Comparison of ENCODE assay signal across 1 cellular context in the genomic region with DNA sequence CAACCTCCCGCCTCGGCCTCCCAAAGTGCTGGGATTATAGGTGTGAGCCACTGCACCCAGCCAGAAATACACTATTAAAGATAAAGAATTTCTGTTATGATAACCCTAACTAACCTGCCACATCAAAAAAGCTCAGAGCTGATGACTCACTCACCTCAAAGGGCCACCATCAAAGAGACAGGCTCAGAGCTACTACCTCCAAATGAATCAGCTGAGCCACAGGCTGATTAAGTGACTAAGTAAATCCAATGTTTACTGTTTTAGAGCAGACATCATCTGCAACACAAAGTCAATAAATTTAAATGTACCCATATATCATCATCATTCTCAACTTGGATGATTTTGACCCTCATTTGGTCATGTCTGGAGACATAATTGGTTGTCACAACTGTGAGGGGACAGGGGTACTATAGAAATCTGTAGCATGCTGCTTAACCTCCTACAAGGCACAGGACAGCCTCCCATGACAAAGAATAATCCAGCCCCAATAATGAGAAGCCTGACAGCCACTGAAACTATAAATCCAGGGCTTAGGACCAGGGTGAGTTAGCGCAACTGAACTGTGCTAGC.
TF ChIP-seq lines count a peak whose summit lies in the region.

No MANE protein-coding gene starts in this region.

TF ChIP-seq in HEK293, 187 proteins besides CTCF, POLR2A, EP300 and RAD21 (continued from another document and continues in another):
- peak; percentile 52; the same call in 1 of the 2 replicates for TF ChIP-seq TSHZ1 (tag by site-specific recombination; IDR thresholded peaks at IDR 0.05; ENCODE audit: borderline replicate concordance)
- no peak for TF ChIP-seq HOXC10 (CRISPR knock-in tag; IDR thresholded peaks at IDR 0.05)
- 0 out of 2 replicates have a peak, but pooled peaks have one; percentile 40 for TF ChIP-seq BCL11A (tag by site-specific recombination; IDR thresholded peaks at IDR 0.05; ENCODE audit: low read depth)
- peak; percentile 85 for TF ChIP-seq OSR2 (tag by site-specific recombination; IDR thresholded peaks at IDR 0.05)
- TF ChIP-seq, protein P1, sequence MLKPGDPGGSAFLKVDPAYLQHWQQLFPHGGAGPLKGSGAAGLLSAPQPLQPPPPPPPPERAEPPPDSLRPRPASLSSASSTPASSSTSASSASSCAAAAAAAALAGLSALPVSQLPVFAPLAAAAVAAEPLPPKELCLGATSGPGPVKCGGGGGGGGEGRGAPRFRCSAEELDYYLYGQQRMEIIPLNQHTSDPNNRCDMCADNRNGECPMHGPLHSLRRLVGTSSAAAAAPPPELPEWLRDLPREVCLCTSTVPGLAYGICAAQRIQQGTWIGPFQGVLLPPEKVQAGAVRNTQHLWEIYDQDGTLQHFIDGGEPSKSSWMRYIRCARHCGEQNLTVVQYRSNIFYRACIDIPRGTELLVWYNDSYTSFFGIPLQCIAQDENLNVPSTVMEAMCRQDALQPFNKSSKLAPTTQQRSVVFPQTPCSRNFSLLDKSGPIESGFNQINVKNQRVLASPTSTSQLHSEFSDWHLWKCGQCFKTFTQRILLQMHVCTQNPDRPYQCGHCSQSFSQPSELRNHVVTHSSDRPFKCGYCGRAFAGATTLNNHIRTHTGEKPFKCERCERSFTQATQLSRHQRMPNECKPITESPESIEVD (tag by site-specific recombination; IDR thresholded peaks at IDR 0.05): peak; percentile 43; the same call in 1 of the 2 replicates
- TF ChIP-seq ZNF76 (tag by site-specific recombination; IDR thresholded peaks at IDR 0.05; ENCODE audit: borderline replicate concordance, low read depth): no peak
- TF ChIP-seq ZNF670 (tag by site-specific recombination; IDR thresholded peaks at IDR 0.05; ENCODE audit: low read depth): no peak
- TF ChIP-seq KLF9 (tag by site-specific recombination; IDR thresholded peaks at IDR 0.05; ENCODE audit: low read depth): no peak
- TF ChIP-seq ZNF311 (tag by site-specific recombination; IDR thresholded peaks at IDR 0.05; ENCODE audit: borderline replicate concordance): no peak
- no peak for TF ChIP-seq EGR2 (tag by site-specific recombination; IDR thresholded peaks at IDR 0.05; ENCODE audit: low read depth)
- no peak for TF ChIP-seq ZNF747 (tag by site-specific recombination; IDR thresholded peaks at IDR 0.05)
- no peak for TF ChIP-seq ZBTB20 (tag by site-specific recombination; IDR thresholded peaks at IDR 0.05)
- peak; percentile 91 for TF ChIP-seq ZNF366 (tag by site-specific recombination; conservative IDR thresholded peaks at IDR 0.05)
- TF ChIP-seq GLIS1 (tag by site-specific recombination; IDR thresholded peaks at IDR 0.05): peak; percentile 70
- no peak for TF ChIP-seq KLF7 (tag by site-specific recombination; IDR thresholded peaks at IDR 0.05; ENCODE audit: borderline replicate concordance)
- no peak for TF ChIP-seq ZNF133 (tag by site-specific recombination; IDR thresholded peaks at IDR 0.05)
- TF ChIP-seq ZNF248 (tag by site-specific recombination; IDR thresholded peaks at IDR 0.05): no peak
- TF ChIP-seq, protein P2, sequence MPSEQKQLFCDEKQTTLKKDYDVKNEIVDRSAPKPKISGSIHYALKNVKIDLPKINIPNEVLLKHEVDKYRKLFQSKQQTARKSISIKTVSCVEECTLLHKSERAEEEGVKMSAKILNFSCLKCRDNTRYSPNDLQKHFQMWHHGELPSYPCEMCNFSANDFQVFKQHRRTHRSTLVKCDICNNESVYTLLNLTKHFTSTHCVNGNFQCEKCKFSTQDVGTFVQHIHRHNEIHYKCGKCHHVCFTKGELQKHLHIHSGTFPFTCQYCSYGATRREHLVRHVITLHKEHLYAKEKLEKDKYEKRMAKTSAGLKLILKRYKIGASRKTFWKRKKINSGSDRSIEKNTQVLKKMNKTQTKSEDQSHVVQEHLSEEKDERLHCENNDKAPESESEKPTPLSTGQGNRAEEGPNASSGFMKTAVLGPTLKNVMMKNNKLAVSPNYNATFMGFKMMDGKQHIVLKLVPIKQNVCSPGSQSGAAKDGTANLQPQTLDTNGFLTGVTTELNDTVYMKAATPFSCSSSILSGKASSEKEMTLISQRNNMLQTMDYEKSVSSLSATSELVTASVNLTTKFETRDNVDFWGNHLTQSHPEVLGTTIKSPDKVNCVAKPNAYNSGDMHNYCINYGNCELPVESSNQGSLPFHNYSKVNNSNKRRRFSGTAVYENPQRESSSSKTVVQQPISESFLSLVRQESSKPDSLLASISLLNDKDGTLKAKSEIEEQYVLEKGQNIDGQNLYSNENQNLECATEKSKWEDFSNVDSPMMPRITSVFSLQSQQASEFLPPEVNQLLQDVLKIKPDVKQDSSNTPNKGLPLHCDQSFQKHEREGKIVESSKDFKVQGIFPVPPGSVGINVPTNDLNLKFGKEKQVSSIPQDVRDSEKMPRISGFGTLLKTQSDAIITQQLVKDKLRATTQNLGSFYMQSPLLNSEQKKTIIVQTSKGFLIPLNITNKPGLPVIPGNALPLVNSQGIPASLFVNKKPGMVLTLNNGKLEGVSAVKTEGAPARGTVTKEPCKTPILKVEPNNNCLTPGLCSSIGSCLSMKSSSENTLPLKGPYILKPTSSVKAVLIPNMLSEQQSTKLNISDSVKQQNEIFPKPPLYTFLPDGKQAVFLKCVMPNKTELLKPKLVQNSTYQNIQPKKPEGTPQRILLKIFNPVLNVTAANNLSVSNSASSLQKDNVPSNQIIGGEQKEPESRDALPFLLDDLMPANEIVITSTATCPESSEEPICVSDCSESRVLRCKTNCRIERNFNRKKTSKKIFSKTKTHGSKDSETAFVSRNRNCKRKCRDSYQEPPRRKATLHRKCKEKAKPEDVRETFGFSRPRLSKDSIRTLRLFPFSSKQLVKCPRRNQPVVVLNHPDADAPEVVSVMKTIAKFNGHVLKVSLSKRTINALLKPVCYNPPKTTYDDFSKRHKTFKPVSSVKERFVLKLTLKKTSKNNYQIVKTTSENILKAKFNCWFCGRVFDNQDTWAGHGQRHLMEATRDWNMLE (tag by site-specific recombination; conservative IDR thresholded peaks at IDR 0.05; ENCODE audit: low read depth): no peak
- TF ChIP-seq KLF17 (tag by site-specific recombination; IDR thresholded peaks at IDR 0.05): 0 out of 2 replicates have a peak, but pooled peaks have one; percentile 27
- no peak for TF ChIP-seq ZNF266 (tag by site-specific recombination; IDR thresholded peaks at IDR 0.05; ENCODE audit: low read depth)
- no peak for TF ChIP-seq ZNF2 (tag by site-specific recombination; IDR thresholded peaks at IDR 0.05)
- no peak for TF ChIP-seq IKZF3 (tag by site-specific recombination; IDR thresholded peaks at IDR 0.05)
- no peak for TF ChIP-seq ZNF157 (tag by site-specific recombination; IDR thresholded peaks at IDR 0.05)
- no peak for TF ChIP-seq ZXDB (tag by site-specific recombination; IDR thresholded peaks at IDR 0.05)
- TF ChIP-seq ZNF707 (tag by site-specific recombination; IDR thresholded peaks at IDR 0.05): no peak
- no peak for TF ChIP-seq ZNF585B (tag by site-specific recombination; IDR thresholded peaks at IDR 0.05)
- no peak for TF ChIP-seq ZBTB26 (tag by site-specific recombination; optimal IDR thresholded peaks at IDR 0.05)
- TF ChIP-seq SALL2 (tag by site-specific recombination; IDR thresholded peaks at IDR 0.05; ENCODE audit: borderline replicate concordance): no peak
- TF ChIP-seq, protein P3, sequence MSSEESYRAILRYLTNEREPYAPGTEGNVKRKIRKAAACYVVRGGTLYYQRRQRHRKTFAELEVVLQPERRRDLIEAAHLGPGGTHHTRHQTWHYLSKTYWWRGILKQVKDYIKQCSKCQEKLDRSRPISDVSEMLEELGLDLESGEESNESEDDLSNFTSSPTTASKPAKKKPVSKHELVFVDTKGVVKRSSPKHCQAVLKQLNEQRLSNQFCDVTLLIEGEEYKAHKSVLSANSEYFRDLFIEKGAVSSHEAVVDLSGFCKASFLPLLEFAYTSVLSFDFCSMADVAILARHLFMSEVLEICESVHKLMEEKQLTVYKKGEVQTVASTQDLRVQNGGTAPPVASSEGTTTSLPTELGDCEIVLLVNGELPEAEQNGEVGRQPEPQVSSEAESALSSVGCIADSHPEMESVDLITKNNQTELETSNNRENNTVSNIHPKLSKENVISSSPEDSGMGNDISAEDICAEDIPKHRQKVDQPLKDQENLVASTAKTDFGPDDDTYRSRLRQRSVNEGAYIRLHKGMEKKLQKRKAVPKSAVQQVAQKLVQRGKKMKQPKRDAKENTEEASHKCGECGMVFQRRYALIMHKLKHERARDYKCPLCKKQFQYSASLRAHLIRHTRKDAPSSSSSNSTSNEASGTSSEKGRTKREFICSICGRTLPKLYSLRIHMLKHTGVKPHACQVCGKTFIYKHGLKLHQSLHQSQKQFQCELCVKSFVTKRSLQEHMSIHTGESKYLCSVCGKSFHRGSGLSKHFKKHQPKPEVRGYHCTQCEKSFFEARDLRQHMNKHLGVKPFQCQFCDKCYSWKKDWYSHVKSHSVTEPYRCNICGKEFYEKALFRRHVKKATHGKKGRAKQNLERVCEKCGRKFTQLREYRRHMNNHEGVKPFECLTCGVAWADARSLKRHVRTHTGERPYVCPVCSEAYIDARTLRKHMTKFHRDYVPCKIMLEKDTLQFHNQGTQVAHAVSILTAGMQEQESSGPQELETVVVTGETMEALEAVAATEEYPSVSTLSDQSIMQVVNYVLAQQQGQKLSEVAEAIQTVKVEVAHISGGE (tag by site-specific recombination; conservative IDR thresholded peaks at IDR 0.05; ENCODE audit: low read depth): no peak
- TF ChIP-seq HOXD13 (CRISPR knock-in tag; IDR thresholded peaks at IDR 0.05; ENCODE audit: borderline replicate concordance): no peak
- TF ChIP-seq AEBP2 (tag by site-specific recombination; IDR thresholded peaks at IDR 0.05; ENCODE audit: borderline replicate concordance): no peak
- TF ChIP-seq PRDM10 (tag by site-specific recombination; IDR thresholded peaks at IDR 0.05): 0 out of 2 replicates have a peak, but pooled peaks have one; percentile 11
